ENCODE assay signal across 25 cellular contexts in the genomic region with DNA sequence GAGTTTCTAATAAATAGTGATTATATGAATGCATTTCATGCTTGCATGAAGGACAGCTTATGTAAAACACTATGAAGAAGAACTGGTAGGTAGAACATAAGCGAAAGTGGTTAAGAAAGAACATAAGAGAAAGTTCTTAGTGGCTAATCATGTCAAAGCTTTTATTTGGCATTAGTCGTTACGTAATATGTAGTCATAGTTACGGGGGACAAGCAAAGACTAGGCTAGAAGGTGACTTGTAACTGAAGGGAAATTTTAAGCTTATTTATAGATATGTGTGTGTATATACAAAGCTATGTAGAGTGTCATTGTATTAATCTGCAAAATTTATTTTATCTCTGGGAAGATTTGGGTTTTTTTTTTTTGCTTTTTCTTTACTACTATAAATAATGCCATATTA. TPM values are rescaled to one million over a fixed set of nuclear protein-coding genes. Genes with fewer than 3 reads are reported as not detected.
A peak's percentile ranks its signal among the peaks of the same experiment; 100 is the strongest.
DNase-seq lines count a peak whose midpoint lies in the region; ATAC-seq and TF ChIP-seq lines count a peak whose summit lies in the region.
"Had no signal": no experiment of that assay in that cellular context is flagged by ENCODE, and none has a peak within 500 bp of the region (broad histone marks: within the 10 kb centered on the region; RNA-seq: fewer than 3 reads in every experiment).

No MANE protein-coding gene starts in this region.

- no peak overlapping the region for H3K4me2 ChIP-seq in mesendoderm (ENCODE audit: low read length)
- H3K4me2 ChIP-seq: A549, BLaER1 had no signal

- no peak overlapping the region for H2BK5ac ChIP-seq in mesendoderm (ENCODE audit: low read length)

- no peak overlapping the region for H4K5ac ChIP-seq in mesendoderm (ENCODE audit: low read length)

- H3K18ac ChIP-seq in mesendoderm (ENCODE audit: low read length) = no peak overlapping the region

- H3K79me1 ChIP-seq in mesendoderm (ENCODE audit: low read length) = no peaks in the 10 kb centered on the region

- H3K36me3 ChIP-seq in right atrium auricular region = peaks cover 34% of the 10 kb centered on the region
- no peaks in the 10 kb centered on the region for H3K36me3 ChIP-seq in mesendoderm (ENCODE audit: control insufficient read depth, insufficient read depth, low read length)
- no peaks in the 10 kb centered on the region for H3K36me3 ChIP-seq in colonic mucosa

- H3K27me3 ChIP-seq in right atrium auricular region (no peaks in the 10 kb centered on the region), mesendoderm (ENCODE audit: insufficient read depth, low read length, poor library complexity) (no peaks in the 10 kb centered on the region), colonic mucosa (no peaks in the 10 kb centered on the region)
- H3K27me3 ChIP-seq: BLaER1, MG63, SJCRH30 had no signal

- no peak overlapping the region for H3K4me3 ChIP-seq in right atrium auricular region
- no peak overlapping the region for H3K4me3 ChIP-seq in cardiac fibroblast (replicated peaks in 1 of 2; ENCODE audit: low read depth in 2 of 2, low read length in 2 of 2)
- no peak overlapping the region for H3K4me3 ChIP-seq in mesendoderm (ENCODE audit: low read length)
- H3K4me3 ChIP-seq in colonic mucosa = no peak overlapping the region
- H3K4me3 ChIP-seq in foreskin fibroblast (ENCODE audit: low read depth in 1 of 2, low read length in 2 of 2) = no peak overlapping the region
- H3K4me3 ChIP-seq: A549, BLaER1, MG63, SJCRH30 had no signal

- no peak overlapping the region for H2BK15ac ChIP-seq in mesendoderm (replicated peaks; ENCODE audit: low read depth)

- no peaks in the 10 kb centered on the region for H3K9me3 ChIP-seq in right atrium auricular region
- no peaks in the 10 kb centered on the region for H3K9me3 ChIP-seq in colonic mucosa
- H3K9me3 ChIP-seq: A549, Caco-2, SJCRH30 had no signal

- H3K4me1 ChIP-seq in right atrium auricular region (peaks cover 0 to 6% of the 10 kb centered on the region in 2 donors), mesendoderm (ENCODE audit: control insufficient read depth, low read depth, low read length) (no peaks in the 10 kb centered on the region), colonic mucosa (no peaks in the 10 kb centered on the region)
- H3K4me1 ChIP-seq: A549, BLaER1, Caco-2, SJCRH30 had no signal

- ATAC-seq in Right ventricle myocardium superior (ENCODE audit: poor library complexity) (peak; percentile 60), GM19351 (IDR thresholded peaks at IDR 0.05; ENCODE audit: unreplicated experiment) (no peak)
- ATAC-seq: A549; activated T-cell treated with anti-CD3 and anti-CD28 coated beads, Interleukin-2, amount 50 U/mL, for 72 hours; esophagus mucosa; natural killer cell treated with Interleukin-12 subunit alpha and Interleukin-12 subunit beta and Interleukin-15 and Interleukin-18, amount 100 ng/mL, for 72 hours had no signal

- no peak overlapping the region for H2BK120ac ChIP-seq in mesendoderm (ENCODE audit: low read depth, low read length)

- no peak for DNase-seq in Right ventricle myocardium superior
- no peak for DNase-seq in right atrium auricular region (ENCODE audit: low spot score)
- peak; percentile 26 to 70 for DNase-seq in NOMO-1 (lab: John Stamatoyannopoulos, UW; ENCODE audit: unreplicated experiment in 2 of 2)
- DNase-seq in cardiac fibroblast (ENCODE audit: low read depth in 2 of 2) = peak; percentile 31 to 45
- peak; percentile 4 for DNase-seq in mesendoderm
- DNase-seq in colonic mucosa = no peak
- DNase-seq in foreskin fibroblast = no peak
- DNase-seq: activated CD4-positive, alpha-beta T cell treated with anti-CD3 and anti-CD28 coated beads for 4 hours; activated naive CD4-positive, alpha-beta T cell treated with anti-CD3 and anti-CD28 coated beads for 36 hours; activated T-cell treated with anti-CD3 and anti-CD28 coated beads, Interleukin-2, amount 50 U/mL, for 72 hours; anterior cingulate cortex; Caco-2; cerebellar nuclear complex; effector CD8-positive, alpha-beta T cell; EL; kidney glomerular epithelial cell; MG63; NCI-H1694; NCI-H69; SJCRH30 had no signal

- H3K9ac ChIP-seq in mesendoderm (ENCODE audit: low read length) (no peak overlapping the region), colonic mucosa (ENCODE audit: low read depth in 2 of 2, low read length in 2 of 2) (no peak overlapping the region)
- H3K9ac ChIP-seq: BLaER1 had no signal

- WGBS in mesendoderm (ENCODE audit: extremely low coverage, insufficient coverage, low lambda C conversion rate) = no CpG with 5 or more reads among the region's 4 CpGs

- TF ChIP-seq CTCF in right atrium auricular region (IDR thresholded peaks at IDR 0.05) (no peak), cardiac fibroblast (IDR thresholded peaks at IDR 0.05; ENCODE audit: low read depth, low read length) (no peak), colonic mucosa (IDR thresholded peaks at IDR 0.05) (no peak), foreskin fibroblast (IDR thresholded peaks at IDR 0.05; ENCODE audit: low read depth, low read length) (no peak)

- H3K27ac ChIP-seq in right atrium auricular region (no peak overlapping the region), mesendoderm (ENCODE audit: low read depth, low read length) (no peak overlapping the region), colonic mucosa (no peak overlapping the region)
- H3K27ac ChIP-seq: A549, BLaER1, SJCRH30 had no signal

- H3K56ac ChIP-seq in mesendoderm (ENCODE audit: low read length) = no peak overlapping the region

- H3K79me2 ChIP-seq in mesendoderm (ENCODE audit: control insufficient read depth, insufficient read depth, low read length) = no peaks in the 10 kb centered on the region

- H3K4ac ChIP-seq in mesendoderm (ENCODE audit: low read depth, low read length) = no peak overlapping the region

- H4K8ac ChIP-seq in mesendoderm (ENCODE audit: low read depth, low read length) = no peak overlapping the region

- H2AK5ac ChIP-seq in mesendoderm (ENCODE audit: low read length) = no peak overlapping the region

- intact Hi-C loops in Right ventricle myocardium superior (cut with DNase I) = no loop called here
- intact Hi-C loops in colonic mucosa (cut with DNase I) = no loop called here

- H3K23ac ChIP-seq in mesendoderm (ENCODE audit: low read length) = no peak overlapping the region

RNA-seq across cellular contexts. Expression of gene CAPZA2, which starts 36.9 kb away (rescaled TPM):
- total RNA-seq in Right ventricle myocardium superior (344 TPM), right atrium auricular region (100 to 1,000 TPM; 127 to 148 TPM), colonic mucosa (100 to 1,000 TPM; 186 to 323 TPM)
- 59.5 TPM for polyA plus RNA-seq in mesendoderm (2013, experiment 1 of 2)
- polyA plus RNA-seq in mesendoderm (2013, experiment 2 of 2) = 56.8 TPM

RNA-seq across cellular contexts. Expression of gene ST7, which starts 54.0 kb away (rescaled TPM):
- total RNA-seq in Right ventricle myocardium superior (29.7 TPM), right atrium auricular region (10 to 100 TPM; 45.4 to 48.1 TPM), colonic mucosa (10 to 100 TPM; 10.6 to 12.2 TPM)
- polyA plus RNA-seq in mesendoderm (2013, experiment 1 of 2) = 12.7 TPM
- polyA plus RNA-seq in mesendoderm (2013, experiment 2 of 2) = 13.0 TPM

Comparison
In these comparisons a context has a peak if more than half of its experiments do, and no peak if none do; other contexts are left out.
1. DNase-seq: peak in NOMO-1 (2 of 2), cardiac fibroblast (2 of 2) and mesendoderm (single experiment); none in Right ventricle myocardium superior (single experiment), right atrium auricular region (single experiment), colonic mucosa (single experiment) and foreskin fibroblast (0 of 2).